Comparison of ENCODE assay signal across 20 cellular contexts in genomic region chr10:125631806-125632205, GRCh38. TPM values are rescaled to one million over a fixed set of nuclear protein-coding genes. Genes with fewer than 3 reads are reported as not detected.
DNase-seq lines count a peak whose midpoint lies in the region; ATAC-seq and TF ChIP-seq lines count a peak whose summit lies in the region.
"Had no signal": no experiment of that assay in that cellular context is flagged by ENCODE, and none has a peak within 500 bp of the region (broad histone marks: within the 10 kb centered on the region; RNA-seq: fewer than 3 reads in every experiment).

No MANE protein-coding gene starts in this region.

- peak; percentile 8 for DNase-seq in DMS53 (lab: John Stamatoyannopoulos, UW)
- DNase-seq in DMS53 treated with DMSO at 0.1 percent for 48 hours (lab: John Stamatoyannopoulos, UW; ENCODE audit: unreplicated experiment): no peak
- no peak for DNase-seq in stimulated activated naive CD8-positive, alpha-beta T cell treated with anti-CD3 and anti-CD28 coated beads, Interleukin-15, amount 100 ng/mL, for 72 hours
- DNase-seq in stimulated activated naive CD8-positive, alpha-beta T cell treated with anti-CD3 and anti-CD28 coated beads, Interleukin-15, Interleukin-2, amounts not matched to agents 100 U/mL and 50 U/mL, for 24 hours: no peak
- DNase-seq in WERI-Rb-1: no peak
- no peak for DNase-seq in germinal center (ENCODE audit: low spot score)
- DNase-seq in GM23248: no peak
- DNase-seq: AML-193; Calu3; CD4-positive, CD25-positive, alpha-beta regulatory T cell; DMS 273 treated with DMSO at 0.1 percent for 48 hours; DMS79 treated with DMSO at 0.1 percent for 48 hours; EL had no signal

- H3F3A ChIP-seq in GM23248 (ENCODE audit: insufficient read depth): no peaks in the 10 kb centered on the region

- H3K27ac Mint-ChIP-seq in stimulated activated naive CD8-positive, alpha-beta T cell treated with anti-CD3 and anti-CD28 coated beads, Interleukin-15, amount 100 ng/mL, for 72 hours: peak overlapping the region in 1 of 2 donors; percentile 59
- H3K27ac Mint-ChIP-seq in stimulated activated memory B cell treated with anti-CD40 and anti-IgM and Interleukin-4, amounts not matched to agents 10 μg/mL and 1 μg/mL and 100 μg/mL, for 72 hours: no peak overlapping the region
- H3K27ac Mint-ChIP-seq: IgD-negative memory B cell had no signal

- no peaks in the 10 kb centered on the region for H3K79me2 ChIP-seq in GM23248 (ENCODE audit: insufficient read depth)

- no peak overlapping the region for H3K9ac ChIP-seq in GM23248
- H3K9ac ChIP-seq: BLaER1 had no signal

- H3K9me3 Mint-ChIP-seq in stimulated activated naive CD8-positive, alpha-beta T cell treated with anti-CD3 and anti-CD28 coated beads, Interleukin-15, amount 100 ng/mL, for 72 hours: no peaks in the 10 kb centered on the region
- H3K9me3 Mint-ChIP-seq in stimulated activated memory B cell treated with anti-CD40 and anti-IgM and Interleukin-4, amounts not matched to agents 10 μg/mL and 1 μg/mL and 100 μg/mL, for 72 hours: no peaks in the 10 kb centered on the region
- H3K9me3 Mint-ChIP-seq: CD4-positive, CD25-positive, alpha-beta regulatory T cell; IgD-negative memory B cell had no signal

- ATAC-seq in stimulated activated naive CD8-positive, alpha-beta T cell treated with anti-CD3 and anti-CD28 coated beads, Interleukin-15, amount 100 ng/mL, for 72 hours: peak; percentile 23
- ATAC-seq in stimulated activated naive CD8-positive, alpha-beta T cell treated with anti-CD3 and anti-CD28 coated beads, Interleukin-15, Interleukin-2, amounts not matched to agents 100 U/mL and 50 U/mL, for 24 hours: no peak
- peak; percentile 20 for ATAC-seq in stimulated activated memory B cell treated with anti-CD40 and anti-IgM and Interleukin-4, amounts not matched to agents 10 μg/mL and 1 μg/mL and 100 μg/mL, for 72 hours

- no peak overlapping the region for H2AFZ ChIP-seq in GM23248

- H3K4me1 Mint-ChIP-seq in stimulated activated naive CD8-positive, alpha-beta T cell treated with anti-CD3 and anti-CD28 coated beads, Interleukin-15, amount 100 ng/mL, for 72 hours: no peaks in the 10 kb centered on the region
- H3K4me1 Mint-ChIP-seq in stimulated activated memory B cell treated with anti-CD40 and anti-IgM and Interleukin-4, amounts not matched to agents 10 μg/mL and 1 μg/mL and 100 μg/mL, for 72 hours: no peaks in the 10 kb centered on the region
- H3K4me1 Mint-ChIP-seq: CD4-positive, CD25-positive, alpha-beta regulatory T cell; IgD-negative memory B cell had no signal

- H3K36me3 ChIP-seq in WERI-Rb-1 (no peaks in the 10 kb centered on the region), GM23248 (ENCODE audit: low read depth) (no peaks in the 10 kb centered on the region)
- H3K36me3 ChIP-seq: BLaER1, HAP-1 had no signal

- H3K4me1 ChIP-seq in GM23248 (ENCODE audit: insufficient read depth): no peaks in the 10 kb centered on the region
- H3K4me1 ChIP-seq: BLaER1 had no signal

- H3K4me3 ChIP-seq in WERI-Rb-1 (ENCODE audit: low read depth, low read length): no peak overlapping the region
- H3K4me3 ChIP-seq in GM23248: no peak overlapping the region
- H3K4me3 ChIP-seq: BLaER1, HAP-1 had no signal

- WGBS in GM23248 (ENCODE audit: low coverage in 1 of 2, low lambda C conversion rate in 2 of 2, missing lambda C conversion rate in 2 of 2), 2 experiments: 31 to 34% methylated on average over 5 of the region's 5 CpGs

- H3K4me2 ChIP-seq in GM23248 (ENCODE audit: unreplicated experiment): no peak overlapping the region
- H3K4me2 ChIP-seq: BLaER1 had no signal

- H3K4me3 Mint-ChIP-seq in stimulated activated naive CD8-positive, alpha-beta T cell treated with anti-CD3 and anti-CD28 coated beads, Interleukin-15, amount 100 ng/mL, for 72 hours: no peak overlapping the region
- H3K4me3 Mint-ChIP-seq in stimulated activated memory B cell treated with anti-CD40 and anti-IgM and Interleukin-4, amounts not matched to agents 10 μg/mL and 1 μg/mL and 100 μg/mL, for 72 hours: no peak overlapping the region
- H3K4me3 Mint-ChIP-seq: CD4-positive, CD25-positive, alpha-beta regulatory T cell; IgD-negative memory B cell had no signal

- no peaks in the 10 kb centered on the region for H3K9me2 ChIP-seq in GM23248 (ENCODE audit: insufficient read depth)

- peaks cover 20% of the 10 kb centered on the region for H3K27me3 Mint-ChIP-seq in stimulated activated naive CD8-positive, alpha-beta T cell treated with anti-CD3 and anti-CD28 coated beads, Interleukin-15, amount 100 ng/mL, for 72 hours
- H3K27me3 Mint-ChIP-seq in stimulated activated memory B cell treated with anti-CD40 and anti-IgM and Interleukin-4, amounts not matched to agents 10 μg/mL and 1 μg/mL and 100 μg/mL, for 72 hours: peaks cover 14% of the 10 kb centered on the region
- H3K27me3 Mint-ChIP-seq: CD4-positive, CD25-positive, alpha-beta regulatory T cell had no signal

- H3K36me3 Mint-ChIP-seq in stimulated activated memory B cell treated with anti-CD40 and anti-IgM and Interleukin-4, amounts not matched to agents 10 μg/mL and 1 μg/mL and 100 μg/mL, for 72 hours: no peaks in the 10 kb centered on the region
- H3K36me3 Mint-ChIP-seq: CD4-positive, CD25-positive, alpha-beta regulatory T cell; IgD-negative memory B cell had no signal

- H3K27me3 ChIP-seq in WERI-Rb-1 (ENCODE audit: insufficient read depth, low read depth, severe bottlenecking) (peaks cover 18% of the 10 kb centered on the region), GM23248 (replicated peaks; ENCODE audit: insufficient read depth) (peaks cover 27% of the 10 kb centered on the region)
- H3K27me3 ChIP-seq: BLaER1 had no signal

- H3K27ac ChIP-seq in WERI-Rb-1: no peak overlapping the region
- no peak overlapping the region for H3K27ac ChIP-seq in GM23248
- H3K27ac ChIP-seq: 22Rv1, BLaER1 had no signal

- H4K20me1 ChIP-seq in GM23248 (ENCODE audit: insufficient read depth): no peaks in the 10 kb centered on the region
- H4K20me1 ChIP-seq: BLaER1 had no signal

- TF ChIP-seq CTCF in WERI-Rb-1 (IDR thresholded peaks at IDR 0.05; ENCODE audit: low read depth, low read length): peak; percentile 7; the same call in 1 of the 2 replicates

- in situ Hi-C loops in GM23248 (cut with MboI): no loop called here

- H3K9me3 ChIP-seq in WERI-Rb-1 (ENCODE audit: severe bottlenecking) (no peaks in the 10 kb centered on the region), GM23248 (ENCODE audit: low read depth) (no peaks in the 10 kb centered on the region)
- H3K9me3 ChIP-seq: BLaER1, HAP-1 had no signal

RNA-seq across cellular contexts. Expression of gene TEX36, which starts 51.2 kb away (rescaled TPM):
- 0.76 TPM in 1 of 2 replicates, not detected in the other for total RNA-seq in GM23248 (2014; rRNA removed; shearing (Covaris generic))
- 0.34 and 0.35 TPM in 2 replicates for polyA plus RNA-seq in GM23248 (2016; fragmentation: Nextera tagmentation; extraction: Ambion mirVana)
- total RNA-seq: Calu3; CD4-positive, CD25-positive, alpha-beta regulatory T cell; H1; HT-29 had no signal
- polyA plus RNA-seq: CD4-positive, CD25-positive, alpha-beta regulatory T cell; H1; IgD-negative memory B cell had no signal
